10 cellular contexts compared by ENCODE assay signal in genomic region chr11:1387961-1388762, GRCh38. TPM values are rescaled to one million over a fixed set of nuclear protein-coding genes. Genes with fewer than 3 reads are reported as not detected.
A peak's percentile ranks its signal among the peaks of the same experiment; 100 is the strongest.
DNase-seq lines count a peak whose midpoint lies in the region; ATAC-seq and TF ChIP-seq lines count a peak whose summit lies in the region.
"Had no signal": no experiment of that assay in that cellular context is flagged by ENCODE, and none has a peak within 500 bp of the region (broad histone marks: within the 10 kb centered on the region; RNA-seq: fewer than 3 reads in every experiment).

No MANE protein-coding gene starts in this region.

- H3K4me3 ChIP-seq in HUES48 (ENCODE audit: low read depth, low read length) (peak overlapping the region; percentile 69), mammary epithelial cell (replicated peaks in 1 of 3; ENCODE audit: insufficient read depth in 1 of 3, low read depth in 2 of 3, low read length in 3 of 3) (no peak overlapping the region)

- in situ Hi-C loops in mammary epithelial cell (cut with MboI; ENCODE audit: low sequenced_read_pairs in 2 of 2): no loop called here

- H3K36me3 Mint-ChIP-seq in natural killer cell treated with Interleukin-12 subunit alpha and Interleukin-12 subunit beta and Interleukin-15 and Interleukin-18, amount 100 ng/mL, for 72 hours: no peaks in the 10 kb centered on the region
- no peaks in the 10 kb centered on the region for H3K36me3 Mint-ChIP-seq in stimulated activated naive B cell treated with anti-CD40 and anti-IgM and Interleukin-4, amounts not matched to agents 10 μg/mL and 1 μg/mL and 100 μg/mL, for 72 hours

- H3K27me3 ChIP-seq in HUES48 (ENCODE audit: control insufficient read depth, insufficient read depth, low read length): peaks cover 14% of the 10 kb centered on the region; the same call in 1 of the 2 replicates
- H3K27me3 ChIP-seq in mammary epithelial cell (ENCODE audit: insufficient read depth, low read length): peaks cover 16% of the 10 kb centered on the region

- no peak overlapping the region for H3K27ac Mint-ChIP-seq in natural killer cell treated with Interleukin-12 subunit alpha and Interleukin-12 subunit beta and Interleukin-15 and Interleukin-18, amount 100 ng/mL, for 72 hours
- H3K27ac Mint-ChIP-seq in stimulated activated naive B cell treated with anti-CD40 and anti-IgM and Interleukin-4, amounts not matched to agents 10 μg/mL and 1 μg/mL and 100 μg/mL, for 72 hours: no peak overlapping the region

- no peak overlapping the region for H3K27ac ChIP-seq in HUES48 (ENCODE audit: low read depth, low read length)
- no peak overlapping the region for H3K27ac ChIP-seq in mammary epithelial cell (ENCODE audit: insufficient read depth, low read depth, low read length)

- H3K4me2 ChIP-seq in mammary epithelial cell (ENCODE audit: insufficient read depth, low read depth, low read length): peak overlapping the region; percentile 96

- peak; percentile 70 for DNase-seq in DMS53 (lab: John Stamatoyannopoulos, UW)
- DNase-seq in mammary epithelial cell: no peak
- no peak for DNase-seq in natural killer cell treated with Interleukin-12 subunit alpha and Interleukin-12 subunit beta and Interleukin-15 and Interleukin-18, amount 100 ng/mL, for 72 hours (ENCODE audit: low spot score)
- DNase-seq in hypothalamus (lab: John Stamatoyannopoulos, UW): no peak
- no peak for DNase-seq in stimulated activated CD4-positive, alpha-beta T cell treated with anti-CD3 and anti-CD28 coated beads, Interleukin-15, amount 100 ng/mL, for 24 hours
- DNase-seq in stimulated activated naive B cell treated with anti-CD40 and anti-IgM and Interleukin-4, amounts not matched to agents 10 μg/mL and 1 μg/mL and 100 μg/mL, for 72 hours: no peak
- DNase-seq: dermis blood vessel endothelial cell had no signal

- CTCF ChIA-PET in mammary epithelial cell (lab: Charles Lee; ENCODE audit: low non-redundant PET): no interaction called here

- peaks cover 14 to 16% of the 10 kb centered on the region in 2 donors for H3K27me3 Mint-ChIP-seq in natural killer cell treated with Interleukin-12 subunit alpha and Interleukin-12 subunit beta and Interleukin-15 and Interleukin-18, amount 100 ng/mL, for 72 hours
- peaks cover 26 to 47% of the 10 kb centered on the region in 2 donors for H3K27me3 Mint-ChIP-seq in stimulated activated naive B cell treated with anti-CD40 and anti-IgM and Interleukin-4, amounts not matched to agents 10 μg/mL and 1 μg/mL and 100 μg/mL, for 72 hours

- H3K4me1 ChIP-seq in HUES48 (ENCODE audit: control insufficient read depth, insufficient read depth, low read length): peaks cover 14% of the 10 kb centered on the region
- H3K4me1 ChIP-seq in mammary epithelial cell (ENCODE audit: insufficient read depth, low read length): peaks cover 9% of the 10 kb centered on the region

- TF ChIP-seq CTCF in mammary epithelial cell (conservative IDR thresholded peaks at IDR 0.05 in 1 of 2, IDR thresholded peaks at IDR 0.05 in 1 of 2; ENCODE audit: extremely low read depth in 1 of 2, insufficient read depth in 1 of 2, low read depth in 1 of 2, low read length in 2 of 2): peak in 1 of 2 donors; percentile 14

- no peak for ATAC-seq in natural killer cell treated with Interleukin-12 subunit alpha and Interleukin-12 subunit beta and Interleukin-15 and Interleukin-18, amount 100 ng/mL, for 72 hours
- ATAC-seq in GM21447 (IDR thresholded peaks at IDR 0.05; ENCODE audit: unreplicated experiment): no peak
- no peak for ATAC-seq in stimulated activated naive B cell treated with anti-CD40 and anti-IgM and Interleukin-4, amounts not matched to agents 10 μg/mL and 1 μg/mL and 100 μg/mL, for 72 hours (replicated peaks)

- no peaks in the 10 kb centered on the region for H4K20me1 ChIP-seq in mammary epithelial cell (ENCODE audit: insufficient read depth, low read length)

- H3K9me3 ChIP-seq in HUES48 (ENCODE audit: control insufficient read depth, insufficient read depth, low read length): no peaks in the 10 kb centered on the region
- no peaks in the 10 kb centered on the region for H3K9me3 ChIP-seq in mammary epithelial cell (replicated peaks; ENCODE audit: insufficient read depth, low read length)

- H3K9me3 Mint-ChIP-seq in natural killer cell treated with Interleukin-12 subunit alpha and Interleukin-12 subunit beta and Interleukin-15 and Interleukin-18, amount 100 ng/mL, for 72 hours: no peaks in the 10 kb centered on the region
- no peaks in the 10 kb centered on the region for H3K9me3 Mint-ChIP-seq in stimulated activated naive B cell treated with anti-CD40 and anti-IgM and Interleukin-4, amounts not matched to agents 10 μg/mL and 1 μg/mL and 100 μg/mL, for 72 hours

- no peaks in the 10 kb centered on the region for H3K79me2 ChIP-seq in mammary epithelial cell (ENCODE audit: insufficient read depth, low read length)

- peaks cover 0 to 9% of the 10 kb centered on the region in 2 donors for H3K4me1 Mint-ChIP-seq in natural killer cell treated with Interleukin-12 subunit alpha and Interleukin-12 subunit beta and Interleukin-15 and Interleukin-18, amount 100 ng/mL, for 72 hours (ENCODE audit: low read depth in 2 of 2)
- H3K4me1 Mint-ChIP-seq in stimulated activated naive B cell treated with anti-CD40 and anti-IgM and Interleukin-4, amounts not matched to agents 10 μg/mL and 1 μg/mL and 100 μg/mL, for 72 hours: peaks cover 24 to 32% of the 10 kb centered on the region in 2 donors

- H3K9ac ChIP-seq in HUES48 (ENCODE audit: low read depth, low read length): no peak overlapping the region
- no peak overlapping the region for H3K9ac ChIP-seq in mammary epithelial cell (ENCODE audit: insufficient read depth, low read length)

- intact Hi-C loops in mammary epithelial cell (cut with micrococcal nuclease): loop anchor here (2.0 to 10.0 kb wide), 2 partner anchors 89 to 123 kb away; no protein-coding TSS in a partner anchor

- 49% methylated on average over 10 of the region's 22 CpGs for WGBS in mammary epithelial cell (ENCODE audit: low coverage, missing lambda C conversion rate)

- H3K4me3 Mint-ChIP-seq in natural killer cell treated with Interleukin-12 subunit alpha and Interleukin-12 subunit beta and Interleukin-15 and Interleukin-18, amount 100 ng/mL, for 72 hours: peak overlapping the region; percentile 15
- no peak overlapping the region for H3K4me3 Mint-ChIP-seq in stimulated activated naive B cell treated with anti-CD40 and anti-IgM and Interleukin-4, amounts not matched to agents 10 μg/mL and 1 μg/mL and 100 μg/mL, for 72 hours

- BruUV-seq in mammary epithelial cell (replicated peaks; lab: Mats Ljungman, UMichigan): no TSS peak

- H2AFZ ChIP-seq in mammary epithelial cell (ENCODE audit: low read depth, low read length): peak overlapping the region; percentile 92

- no peaks in the 10 kb centered on the region for H3K36me3 ChIP-seq in HUES48 (ENCODE audit: control insufficient read depth, insufficient read depth, low read length)
- no peaks in the 10 kb centered on the region for H3K36me3 ChIP-seq in mammary epithelial cell (ENCODE audit: insufficient read depth, low read length)

- dilution Hi-C loops in mammary epithelial cell (cut with HindIII; ENCODE audit: low sequenced_read_pairs): loop anchor here (10.0 kb wide), 1 partner anchor 707 kb away; no protein-coding TSS in a partner anchor

RNA-seq across cellular contexts. Expression of gene BRSK2, which starts 1.6 kb away (rescaled TPM):
- total RNA-seq in mammary epithelial cell: under 1 TPM; 0.17 to 0.45 TPM
- 0.17 TPM for polyA plus RNA-seq in mammary epithelial cell
- not detected for polyA minus RNA-seq in mammary epithelial cell
- under 1 TPM; 0.17 to 0.33 TPM for total RNA-seq in natural killer cell treated with Interleukin-12 subunit alpha and Interleukin-12 subunit beta and Interleukin-15 and Interleukin-18, amount 100 ng/mL, for 72 hours
- polyA plus RNA-seq: GM12878 had no signal
